In the genomic region with DNA sequence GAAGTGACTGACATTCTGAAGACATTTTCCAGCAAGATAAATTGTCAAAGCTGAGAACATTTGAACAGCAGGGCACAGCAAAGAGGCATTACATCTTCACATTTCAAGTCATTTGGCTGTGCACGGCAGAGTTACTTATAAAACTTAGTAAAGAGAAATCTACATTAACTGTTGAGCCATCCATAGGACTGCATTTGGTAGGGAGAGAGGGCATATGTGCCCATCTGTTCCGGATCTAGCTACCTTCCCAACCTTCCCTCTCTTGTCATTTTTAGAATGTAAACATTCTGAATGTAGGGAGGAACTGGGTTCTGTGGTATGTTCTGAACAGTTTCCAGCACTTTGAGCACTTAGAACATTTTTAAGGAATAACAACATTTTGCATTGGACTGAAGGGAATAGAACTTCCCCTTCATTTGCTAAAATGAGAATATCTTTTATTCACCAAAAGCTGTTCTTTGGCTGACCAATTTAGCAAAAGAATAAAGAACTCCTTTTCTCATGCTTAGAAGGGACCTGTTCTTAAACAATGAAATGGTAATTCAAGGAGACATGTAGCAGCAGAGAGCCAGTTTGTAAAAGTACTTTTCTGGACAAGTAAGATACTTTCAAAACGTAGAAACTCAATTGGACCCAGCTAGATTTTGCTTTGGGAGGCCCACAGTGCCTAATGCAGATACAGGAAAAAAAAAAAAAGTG, we compare ENCODE assay signal across 23 cellular contexts.
DNase-seq lines count a peak whose midpoint lies in the region; ATAC-seq and TF ChIP-seq lines count a peak whose summit lies in the region.
"Had no signal": no experiment of that assay in that cellular context is flagged by ENCODE, and none has a peak within 500 bp of the region (broad histone marks: within the 10 kb centered on the region; RNA-seq: fewer than 3 reads in every experiment).

No MANE protein-coding gene starts in this region.

- H3K18ac ChIP-seq in H9 (ENCODE audit: insufficient read length, low read depth, low read length), result no peak overlapping the region

- DNase-seq in H9 (no peak), adipocyte (ENCODE audit: low read depth) (peak; percentile 2), inferior parietal cortex (ENCODE audit: extremely low spot score) (peak; percentile 46)
- DNase-seq in activated CD8-positive, alpha-beta T cell treated with anti-CD3 and anti-CD28 coated beads, Interleukin-2, amount 10 ng/mL, durations not matched to agents 7 days and 5 days, result no peak
- DNase-seq in stimulated activated CD8-positive, alpha-beta memory T cell treated with anti-CD3 and anti-CD28 coated beads, Interleukin-4, amount 100 ng/mL, for 48 hours, result no peak
- DNase-seq: ACHN, BE2C, Calu3, Kasumi-1, MV-4-11, NCI-H1105, NCI-H1436 treated with DMSO at 0.1 percent for 48 hours, NCI-H187 treated with DMSO at 0.1 percent for 48 hours, NCI-H748 treated with DMSO at 0.1 percent for 48 hours, SK-N-SH, SW 1271 had no signal

- H3K79me2 ChIP-seq in ACC112 (ENCODE audit: control insufficient read depth, insufficient read depth, low read length, unreplicated experiment) (no peaks in the 10 kb centered on the region), H9 (ENCODE audit: insufficient read depth, low read length) (no peaks in the 10 kb centered on the region)

- peaks cover 25 to 33% of the 10 kb centered on the region in 2 experiments for H3K4me1 Mint-ChIP-seq in H9
- H3K4me1 Mint-ChIP-seq in activated CD8-positive, alpha-beta T cell treated with anti-CD3 and anti-CD28 coated beads, Interleukin-2, amount 10 ng/mL, durations not matched to agents 7 days and 5 days (ENCODE audit: low read depth), result no peaks in the 10 kb centered on the region

- POLR2A ChIA-PET in activated CD8-positive, alpha-beta T cell treated with anti-CD3 and anti-CD28 coated beads, Interleukin-2, amount 10 ng/mL, durations not matched to agents 7 days and 5 days (lab: Charles Lee), result no interaction called here

- H3K9me3 ChIP-seq in H9 (ENCODE audit: control insufficient read depth, low read depth, low read length) (no peaks in the 10 kb centered on the region), adipocyte (ENCODE audit: control insufficient read depth, low read length) (no peaks in the 10 kb centered on the region)
- H3K9me3 ChIP-seq: BE2C, SK-N-SH had no signal

- H3K27ac Mint-ChIP-seq in H9, result peak overlapping the region; percentile 0 to 71 (median 65)
- no peak overlapping the region for H3K27ac Mint-ChIP-seq in activated CD8-positive, alpha-beta T cell treated with anti-CD3 and anti-CD28 coated beads, Interleukin-2, amount 10 ng/mL, durations not matched to agents 7 days and 5 days

- H3K27me3 ChIP-seq in ACC112 (ENCODE audit: insufficient read depth, low read length), result 0 out of 2 replicates have a peak, but pooled peaks cover 2% of the 10 kb centered on the region
- H3K27me3 ChIP-seq in H9 (ENCODE audit: insufficient read depth, low read length), result no peaks in the 10 kb centered on the region
- no peaks in the 10 kb centered on the region for H3K27me3 ChIP-seq in adipocyte (replicated peaks; ENCODE audit: control insufficient read depth, insufficient read depth, low read length)

- H2BK20ac ChIP-seq in H9 (ENCODE audit: low read depth, low read length, poor library complexity, severe bottlenecking), result no peak overlapping the region

- H3K4me3 Mint-ChIP-seq in H9, result peak overlapping the region; percentile 4 to 22; a peak in 4 of 5 replicates
- no peak overlapping the region for H3K4me3 Mint-ChIP-seq in activated CD8-positive, alpha-beta T cell treated with anti-CD3 and anti-CD28 coated beads, Interleukin-2, amount 10 ng/mL, durations not matched to agents 7 days and 5 days

- H3K36me3 ChIP-seq in ACC112 (ENCODE audit: insufficient read depth, low read length) (no peaks in the 10 kb centered on the region), adipocyte (ENCODE audit: control insufficient read depth, insufficient read depth, low read length, severe bottlenecking) (no peaks in the 10 kb centered on the region)
- H3K36me3 ChIP-seq: BE2C had no signal

- no peak overlapping the region for H2BK120ac ChIP-seq in H9 (ENCODE audit: low read depth, low read length, poor library complexity, severe bottlenecking)

- no peak overlapping the region for H3T11ph ChIP-seq in H9 (ENCODE audit: low read length)

- H3K27ac ChIP-seq in ACC112 (ENCODE audit: low read depth, low read length) (no peak overlapping the region), H9 (ENCODE audit: insufficient read length, low read depth, low read length) (no peak overlapping the region)
- H3K27ac ChIP-seq: 22Rv1, HL-60 had no signal

- H3K14ac ChIP-seq in H9 (ENCODE audit: insufficient read depth, low read length), result no peak overlapping the region

- no peak overlapping the region for H3K23ac ChIP-seq in H9 (ENCODE audit: insufficient read length, low read depth, low read length)

- H3K4me3 ChIP-seq in ACC112 (ENCODE audit: low read depth, low read length), result no peak overlapping the region
- H3K4me3 ChIP-seq in adipocyte (ENCODE audit: low read length), result no peak overlapping the region
- H3K4me3 ChIP-seq: K562 had no signal

- no peak overlapping the region for H4K8ac ChIP-seq in H9 (replicated peaks; ENCODE audit: insufficient read length, low read depth, low read length)

- H4K91ac ChIP-seq in H9 (ENCODE audit: insufficient read length, low read depth, low read length), result no peak overlapping the region

- H3K27me3 Mint-ChIP-seq in H9 (ENCODE audit: low read depth), result no peaks in the 10 kb centered on the region
- peaks cover 3% of the 10 kb centered on the region for H3K27me3 Mint-ChIP-seq in activated CD8-positive, alpha-beta T cell treated with anti-CD3 and anti-CD28 coated beads, Interleukin-2, amount 10 ng/mL, durations not matched to agents 7 days and 5 days (ENCODE audit: low read depth)

- H2BK15ac ChIP-seq in H9 (ENCODE audit: low read depth, low read length), result no peak overlapping the region

- CTCF ChIA-PET in activated CD8-positive, alpha-beta T cell treated with anti-CD3 and anti-CD28 coated beads, Interleukin-2, amount 10 ng/mL, durations not matched to agents 7 days and 5 days (lab: Charles Lee), result interaction anchor here (0.6 kb wide), 1 partner anchor 140 kb away, joined by 3 read pairs; no protein-coding TSS in a partner anchor

- no peak overlapping the region for H3K4ac ChIP-seq in H9 (ENCODE audit: low read depth, low read length)

- H3K9ac ChIP-seq in H9 (ENCODE audit: extremely low read depth, insufficient read length, low read length) (no peak overlapping the region), adipocyte (ENCODE audit: low read length) (no peak overlapping the region)
- H3K9ac ChIP-seq: SK-N-SH had no signal

- ATAC-seq in GM21515 (IDR thresholded peaks at IDR 0.05; ENCODE audit: unreplicated experiment) (no peak), HG02884 (IDR thresholded peaks at IDR 0.05; ENCODE audit: unreplicated experiment) (no peak)
- no peak for ATAC-seq in activated CD8-positive, alpha-beta T cell treated with anti-CD3 and anti-CD28 coated beads, Interleukin-2, amount 10 ng/mL, durations not matched to agents 7 days and 5 days
- ATAC-seq: K562, PC-3 had no signal

- H3K9me3 Mint-ChIP-seq in H9, result no peaks in the 10 kb centered on the region
- no peaks in the 10 kb centered on the region for H3K9me3 Mint-ChIP-seq in activated CD8-positive, alpha-beta T cell treated with anti-CD3 and anti-CD28 coated beads, Interleukin-2, amount 10 ng/mL, durations not matched to agents 7 days and 5 days (ENCODE audit: insufficient read depth)

- H4K5ac ChIP-seq in H9 (ENCODE audit: insufficient read length, low read depth, low read length), result no peak overlapping the region

- H3K56ac ChIP-seq in H9 (ENCODE audit: insufficient read length, low read depth, low read length), result no peak overlapping the region

- H2BK12ac ChIP-seq in H9 (ENCODE audit: insufficient read length, low read depth, low read length), result no peak overlapping the region

- H4K20me1 ChIP-seq in H9 (ENCODE audit: control insufficient read depth, insufficient read depth, insufficient read length), result no peaks in the 10 kb centered on the region

- peak overlapping the region; percentile 39 for H3K4me2 ChIP-seq in H9 (ENCODE audit: insufficient read depth, insufficient read length, low read length)
- H3K4me2 ChIP-seq: SK-N-SH had no signal

- H3K4me1 ChIP-seq in ACC112 (ENCODE audit: control insufficient read depth, insufficient read depth, low read length, unreplicated experiment), result peaks cover 7% of the 10 kb centered on the region
- no peaks in the 10 kb centered on the region; the same call in 1 of the 2 replicates for H3K4me1 ChIP-seq in H9 (ENCODE audit: insufficient read depth, low read length)
- H3K4me1 ChIP-seq in adipocyte (ENCODE audit: control insufficient read depth, insufficient read depth, low read length), result peaks cover 8% of the 10 kb centered on the region
- H3K4me1 ChIP-seq: BE2C had no signal

- H3K23me2 ChIP-seq in H9 (ENCODE audit: insufficient read length, low read depth, low read length, poor library complexity, severe bottlenecking), result no peaks in the 10 kb centered on the region

- no peaks in the 10 kb centered on the region for H3K79me1 ChIP-seq in H9 (ENCODE audit: insufficient read depth, low read depth, low read length, poor library complexity, severe bottlenecking)

- no peak for TF ChIP-seq CTCF in H9 (conservative IDR thresholded peaks at IDR 0.05)

- H2BK5ac ChIP-seq in H9 (ENCODE audit: insufficient read length, low read length), result no peak overlapping the region

- H2AFZ ChIP-seq in ACC112 (ENCODE audit: low read length, unreplicated experiment) (peak overlapping the region; percentile 15), H9 (ENCODE audit: low read length) (no peak overlapping the region)

- no peaks in the 10 kb centered on the region for H3K36me3 Mint-ChIP-seq in H9 (ENCODE audit: insufficient read depth in 1 of 3, low read depth in 3 of 3)
- no peaks in the 10 kb centered on the region for H3K36me3 Mint-ChIP-seq in activated CD8-positive, alpha-beta T cell treated with anti-CD3 and anti-CD28 coated beads, Interleukin-2, amount 10 ng/mL, durations not matched to agents 7 days and 5 days (ENCODE audit: low read depth)

- no peak overlapping the region for H2AK5ac ChIP-seq in H9 (ENCODE audit: insufficient read length, low read length)

- WGBS in H9 (ENCODE audit: extremely low coverage, insufficient read length, low lambda C conversion rate), result no CpG with 5 or more reads among the region's 3 CpGs

Comparison
In these comparisons a context has a peak if more than half of its experiments do, and no peak if none do; other contexts are left out.
1. DNase-seq: peak in adipocyte (single experiment) and inferior parietal cortex (single experiment); none in H9 (single experiment), activated CD8-positive, alpha-beta T cell treated with anti-CD3 and anti-CD28 coated beads, Interleukin-2, amount 10 ng/mL, durations not matched to agents 7 days and 5 days (single experiment) and stimulated activated CD8-positive, alpha-beta memory T cell treated with anti-CD3 and anti-CD28 coated beads, Interleukin-4, amount 100 ng/mL, for 48 hours (single experiment).